7 cellular contexts compared by ENCODE assay signal in the genomic region with DNA sequence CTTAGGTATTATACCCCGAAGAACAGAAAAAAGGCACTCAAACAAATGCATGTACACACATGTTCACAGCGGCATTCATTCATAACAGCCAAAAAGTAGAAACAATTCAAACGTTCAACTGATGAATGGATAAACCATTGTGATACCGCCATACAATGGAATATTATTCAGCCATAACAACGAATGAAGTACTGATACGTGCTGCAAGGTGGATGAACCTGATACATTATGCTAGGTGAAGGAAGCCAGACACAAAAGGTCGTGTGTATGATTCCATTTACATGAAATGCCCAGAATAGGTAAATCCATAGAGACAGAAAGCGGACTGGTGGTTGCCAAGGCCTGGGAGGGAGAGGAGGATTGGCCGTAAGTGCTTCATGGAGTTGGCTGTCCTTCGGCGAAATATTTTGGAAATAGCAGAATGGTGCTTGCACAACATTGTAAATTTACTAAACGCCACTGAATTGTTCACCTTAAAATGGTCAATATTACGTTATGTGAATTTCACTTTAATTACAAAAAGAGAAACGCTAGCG.
A peak's percentile ranks its signal among the peaks of the same experiment; 100 is the strongest.
DNase-seq lines count a peak whose midpoint lies in the region; ATAC-seq, FAIRE-seq and TF ChIP-seq lines count a peak whose summit lies in the region.

No MANE protein-coding gene starts in this region.

- TF ChIP-seq POLR2A in GM12892 (IDR thresholded peaks at IDR 0.05; ENCODE audit: low read depth, low read length), result no peak

- peaks cover 25 to 46% of the 10 kb centered on the region in 2 donors for H3K4me1 Mint-ChIP-seq in stimulated activated naive B cell treated with anti-CD40 and anti-IgM and Interleukin-4, amounts not matched to agents 10 μg/mL and 1 μg/mL and 100 μg/mL, for 72 hours

- no peaks in the 10 kb centered on the region for H3K27me3 Mint-ChIP-seq in stimulated activated naive B cell treated with anti-CD40 and anti-IgM and Interleukin-4, amounts not matched to agents 10 μg/mL and 1 μg/mL and 100 μg/mL, for 72 hours

- peak; percentile 78 for FAIRE-seq in GM12892 (lab: Jason Lieb, UNC)

- no peak for TF ChIP-seq CTCF in ascending aorta (IDR thresholded peaks at IDR 0.05)

- no peaks in the 10 kb centered on the region for H3K27me3 ChIP-seq in ascending aorta

- H3K4me1 ChIP-seq in ascending aorta, result peaks cover 4 to 19% of the 10 kb centered on the region in 2 donors

- intact Hi-C loops in ascending aorta (cut with DNase I), result loop anchor here (1.0 to 5.0 kb wide), 6 partner anchors 96 to 731 kb away; a partner anchor contains a TSS

- H3K9me3 ChIP-seq in ascending aorta, result no peaks in the 10 kb centered on the region

- H3K4me3 ChIP-seq in ascending aorta, result peak overlapping the region; percentile 85 to 96

- peak overlapping the region; percentile 94 for H3K27ac Mint-ChIP-seq in stimulated activated naive B cell treated with anti-CD40 and anti-IgM and Interleukin-4, amounts not matched to agents 10 μg/mL and 1 μg/mL and 100 μg/mL, for 72 hours

- peaks cover 11 to 19% of the 10 kb centered on the region in 2 donors for H3K36me3 Mint-ChIP-seq in stimulated activated naive B cell treated with anti-CD40 and anti-IgM and Interleukin-4, amounts not matched to agents 10 μg/mL and 1 μg/mL and 100 μg/mL, for 72 hours

- H3K9me3 Mint-ChIP-seq in stimulated activated naive B cell treated with anti-CD40 and anti-IgM and Interleukin-4, amounts not matched to agents 10 μg/mL and 1 μg/mL and 100 μg/mL, for 72 hours, result no peaks in the 10 kb centered on the region

- H3K36me3 ChIP-seq in ascending aorta, result peaks cover 6 to 8% of the 10 kb centered on the region in 2 donors

- ATAC-seq in GM21619 (IDR thresholded peaks at IDR 0.05; ENCODE audit: unreplicated experiment), result peak; percentile 11
- ATAC-seq in stimulated activated naive B cell treated with anti-CD40 and anti-IgM and Interleukin-4, amounts not matched to agents 10 μg/mL and 1 μg/mL and 100 μg/mL, for 72 hours (replicated peaks), result peak; percentile 2 to 5

- DNase-seq in GM12892 (ENCODE audit: insufficient read length) (no peak), Kasumi-1 (lab: John Stamatoyannopoulos, UW) (peak; percentile 64 to 66), ascending aorta (ENCODE audit: low spot score in 2 of 2) (no peak), iPS-NIHi11 (ENCODE audit: low spot score) (peak; percentile 11), HuH-7 (ENCODE audit: low spot score) (no peak)
- DNase-seq in stimulated activated naive B cell treated with anti-CD40 and anti-IgM and Interleukin-4, amounts not matched to agents 10 μg/mL and 1 μg/mL and 100 μg/mL, for 72 hours, result no peak

- peak overlapping the region; percentile 89 for H3K27ac ChIP-seq in ascending aorta

- H3K4me3 Mint-ChIP-seq in stimulated activated naive B cell treated with anti-CD40 and anti-IgM and Interleukin-4, amounts not matched to agents 10 μg/mL and 1 μg/mL and 100 μg/mL, for 72 hours, result peak overlapping the region; percentile 92 to 96

Comparison
In these comparisons a context has a peak if more than half of its experiments do, and no peak if none do; other contexts are left out.
1. DNase-seq: peak in Kasumi-1 (2 of 2) and iPS-NIHi11 (single experiment); none in GM12892 (single experiment), ascending aorta (0 of 2), stimulated activated naive B cell treated with anti-CD40 and anti-IgM and Interleukin-4, amounts not matched to agents 10 μg/mL and 1 μg/mL and 100 μg/mL, for 72 hours (single experiment) and HuH-7 (single experiment).